In genomic region chr6:17431581-17431980, GRCh38 we compare ENCODE assay signal across 17 cellular contexts. TPM values are rescaled to one million over a fixed set of nuclear protein-coding genes. Genes with fewer than 3 reads are reported as not detected.
DNase-seq lines count a peak whose midpoint lies in the region; ATAC-seq and TF ChIP-seq lines count a peak whose summit lies in the region.
"Had no signal": no experiment of that assay in that cellular context is flagged by ENCODE, and none has a peak within 500 bp of the region (broad histone marks: within the 10 kb centered on the region; RNA-seq: fewer than 3 reads in every experiment).

No MANE protein-coding gene starts in this region.

- peaks cover 4% of the 10 kb centered on the region for H3K9me3 Mint-ChIP-seq in activated CD8-positive, alpha-beta T cell treated with anti-CD3 and anti-CD28 coated beads, Interleukin-2, amount 10 ng/mL, durations not matched to agents 7 days and 5 days (ENCODE audit: insufficient read depth)
- H3K9me3 Mint-ChIP-seq: activated T-helper 17 cell treated with anti-CD3 and anti-CD28 coated beads, Interleukin-2, amount 50 U/mL, for 72 hours had no signal

- no peak for ATAC-seq in activated CD8-positive, alpha-beta T cell treated with anti-CD3 and anti-CD28 coated beads, Interleukin-2, amount 10 ng/mL, durations not matched to agents 7 days and 5 days
- ATAC-seq: activated T-helper 17 cell treated with anti-CD3 and anti-CD28 coated beads, Interleukin-2, amount 50 U/mL, for 72 hours had no signal

- H3K36me3 ChIP-seq in parathyroid adenoma (ENCODE audit: control insufficient read depth, insufficient read depth, low read length) (no peaks in the 10 kb centered on the region), ovary (no peaks in the 10 kb centered on the region)
- H3K36me3 ChIP-seq: thyroid gland had no signal

- POLR2A ChIA-PET in activated CD8-positive, alpha-beta T cell treated with anti-CD3 and anti-CD28 coated beads, Interleukin-2, amount 10 ng/mL, durations not matched to agents 7 days and 5 days (lab: Charles Lee) = no interaction called here

- H3K4me3 ChIP-seq in epithelial cell of esophagus (ENCODE audit: low read length) (no peak overlapping the region), parathyroid adenoma (ENCODE audit: low read depth, low read length) (no peak overlapping the region), ovary (no peak overlapping the region)
- H3K4me3 ChIP-seq: SJSA1, thyroid gland had no signal

- DNase-seq in DMS 273 (lab: John Stamatoyannopoulos, UW; ENCODE audit: unreplicated experiment) (peak; percentile 69), DMS 273 treated with DMSO at 0.1 percent for 48 hours (lab: John Stamatoyannopoulos, UW) (no peak), NCI-H1930 (lab: John Stamatoyannopoulos, UW) (peak; percentile 11 to 22), epithelial cell of esophagus (ENCODE audit: low read depth) (peak; percentile 66), ovary (no peak)
- DNase-seq in activated CD8-positive, alpha-beta T cell treated with anti-CD3 and anti-CD28 coated beads, Interleukin-2, amount 10 ng/mL, durations not matched to agents 7 days and 5 days = no peak
- no peak for DNase-seq in activated CD4-positive, alpha-beta T cell treated with anti-CD3 and anti-CD28 coated beads for 4 hours
- DNase-seq: activated CD4-positive, CD25-positive, alpha-beta regulatory T cell; DMS79 treated with DMSO at 0.1 percent for 48 hours; naive B cell; NCI-H510A; thyroid gland had no signal

- no peaks in the 10 kb centered on the region for H3K36me3 Mint-ChIP-seq in activated CD8-positive, alpha-beta T cell treated with anti-CD3 and anti-CD28 coated beads, Interleukin-2, amount 10 ng/mL, durations not matched to agents 7 days and 5 days (ENCODE audit: low read depth)
- H3K36me3 Mint-ChIP-seq: naive B cell had no signal

- no peak for TF ChIP-seq CTCF in epithelial cell of esophagus (IDR thresholded peaks at IDR 0.05; ENCODE audit: insufficient read depth, low read depth, low read length, missing control alignments)
- TF ChIP-seq CTCF in parathyroid adenoma (IDR thresholded peaks at IDR 0.05) = no peak
- TF ChIP-seq CTCF in ovary (IDR thresholded peaks at IDR 0.05) = no peak

- H3K4me2 ChIP-seq in parathyroid adenoma (ENCODE audit: low read length) = no peak overlapping the region

- H3K27me3 Mint-ChIP-seq in activated CD8-positive, alpha-beta T cell treated with anti-CD3 and anti-CD28 coated beads, Interleukin-2, amount 10 ng/mL, durations not matched to agents 7 days and 5 days (ENCODE audit: low read depth) = no peaks in the 10 kb centered on the region

- no peak for TF ChIP-seq POLR2A in ovary (IDR thresholded peaks at IDR 0.05)

- CTCF ChIA-PET in activated CD8-positive, alpha-beta T cell treated with anti-CD3 and anti-CD28 coated beads, Interleukin-2, amount 10 ng/mL, durations not matched to agents 7 days and 5 days (lab: Charles Lee) = no interaction called here

- WGBS in ovary, 3 donors = 27 to 41% (median 40%) methylated on average over 2 of the region's 2 CpGs

- no peaks in the 10 kb centered on the region for H3K4me1 Mint-ChIP-seq in activated CD8-positive, alpha-beta T cell treated with anti-CD3 and anti-CD28 coated beads, Interleukin-2, amount 10 ng/mL, durations not matched to agents 7 days and 5 days (ENCODE audit: low read depth)
- H3K4me1 Mint-ChIP-seq: activated T-helper 17 cell treated with anti-CD3 and anti-CD28 coated beads, Interleukin-2, amount 50 U/mL, for 72 hours; naive B cell had no signal

- H3K79me2 ChIP-seq in parathyroid adenoma = peaks cover 4% of the 10 kb centered on the region

- no peak overlapping the region for H3K9ac ChIP-seq in parathyroid adenoma

- H3K27ac ChIP-seq in parathyroid adenoma (peak overlapping the region; percentile 61), ovary (no peak overlapping the region)
- H3K27ac ChIP-seq: 22Rv1, HL-60, SJSA1, thyroid gland had no signal

- no peak overlapping the region for H3K4me3 Mint-ChIP-seq in activated CD8-positive, alpha-beta T cell treated with anti-CD3 and anti-CD28 coated beads, Interleukin-2, amount 10 ng/mL, durations not matched to agents 7 days and 5 days
- H3K4me3 Mint-ChIP-seq: activated T-helper 17 cell treated with anti-CD3 and anti-CD28 coated beads, Interleukin-2, amount 50 U/mL, for 72 hours; naive B cell had no signal

- H2AFZ ChIP-seq in parathyroid adenoma = no peak overlapping the region

- TF ChIP-seq EP300 in ovary (IDR thresholded peaks at IDR 0.05) = no peak

- H3K9me3 ChIP-seq in parathyroid adenoma (ENCODE audit: control insufficient read depth, low read length) (no peaks in the 10 kb centered on the region), ovary (no peaks in the 10 kb centered on the region)
- H3K9me3 ChIP-seq: thyroid gland had no signal

- intact Hi-C loops in ovary (cut with DNase I) = no loop called here

- no peak overlapping the region for H3K27ac Mint-ChIP-seq in activated CD8-positive, alpha-beta T cell treated with anti-CD3 and anti-CD28 coated beads, Interleukin-2, amount 10 ng/mL, durations not matched to agents 7 days and 5 days
- H3K27ac Mint-ChIP-seq: activated T-helper 17 cell treated with anti-CD3 and anti-CD28 coated beads, Interleukin-2, amount 50 U/mL, for 72 hours; naive B cell had no signal

- H3K4me1 ChIP-seq in parathyroid adenoma (peaks cover 12% of the 10 kb centered on the region), ovary (ENCODE audit: insufficient read depth) (no peaks in the 10 kb centered on the region)
- H3K4me1 ChIP-seq: thyroid gland had no signal

- H3K27me3 ChIP-seq in parathyroid adenoma (ENCODE audit: control insufficient read depth, insufficient read depth, low read length) (no peaks in the 10 kb centered on the region), ovary (no peaks in the 10 kb centered on the region)
- H3K27me3 ChIP-seq: SJSA1, thyroid gland had no signal

RNA-seq across cellular contexts. Expression of gene CAP2, which starts 38.2 kb away (rescaled TPM):
- not detected for total RNA-seq in activated CD8-positive, alpha-beta T cell treated with anti-CD3 and anti-CD28 coated beads, Interleukin-2, amount 10 ng/mL, durations not matched to agents 7 days and 5 days
- total RNA-seq in ovary = 10 to 100 TPM in 1 of 7 donors, 1 to 10 TPM in 6; 2.0 to 16.6 (median 4.5) TPM
- polyA plus RNA-seq in ovary = 10 to 100 TPM in 1 of 2 donors, 1 to 10 TPM in 1; 5.0 to 21.7 TPM
- total RNA-seq: activated T-helper 17 cell treated with anti-CD3 and anti-CD28 coated beads, Interleukin-2, amount 50 U/mL, for 72 hours had no signal

Comparison
In these comparisons a context has a peak if more than half of its experiments do, and no peak if none do; other contexts are left out.
1. DNase-seq: peak in DMS 273 (single experiment), NCI-H1930 (2 of 2) and epithelial cell of esophagus (single experiment); none in DMS 273 treated with DMSO at 0.1 percent for 48 hours (single experiment), activated CD8-positive, alpha-beta T cell treated with anti-CD3 and anti-CD28 coated beads, Interleukin-2, amount 10 ng/mL, durations not matched to agents 7 days and 5 days (single experiment), ovary (0 of 5) and activated CD4-positive, alpha-beta T cell treated with anti-CD3 and anti-CD28 coated beads for 4 hours (0 of 2).